Comparison of ENCODE assay signal across 15 cellular contexts in the genomic region with DNA sequence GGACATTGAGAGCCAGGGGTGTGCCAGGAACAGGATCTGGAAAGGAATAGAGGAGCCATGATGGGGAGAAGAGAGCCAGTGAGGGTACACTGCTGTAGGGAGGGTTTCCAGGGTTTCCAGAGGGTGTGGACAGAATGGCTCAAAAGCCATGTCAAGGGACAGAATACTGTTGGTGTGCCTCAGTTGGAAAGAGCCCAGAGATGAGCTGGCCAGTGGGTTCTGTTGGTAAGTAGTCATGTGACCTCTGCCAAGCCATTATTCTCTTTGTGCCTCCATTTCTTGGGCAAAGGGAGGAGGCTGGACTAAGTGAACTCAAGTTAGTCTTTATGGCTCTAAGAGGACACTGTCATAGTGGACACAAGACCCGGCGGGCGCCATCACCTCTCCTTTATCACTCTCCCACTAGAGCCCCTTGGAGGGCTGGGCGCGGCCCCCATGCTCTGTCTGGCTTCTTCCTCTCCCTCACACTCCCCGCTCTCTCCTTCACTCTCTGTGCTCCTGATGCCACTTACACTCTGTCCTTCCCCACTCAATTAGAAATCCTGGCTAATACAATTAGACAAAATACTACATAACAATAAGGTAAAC. TPM values are rescaled to one million over a fixed set of nuclear protein-coding genes. Genes with fewer than 3 reads are reported as not detected.
A peak's percentile ranks its signal among the peaks of the same experiment; 100 is the strongest.
DNase-seq lines count a peak whose midpoint lies in the region; ATAC-seq, FAIRE-seq and TF ChIP-seq lines count a peak whose summit lies in the region.
"Had no signal": no experiment of that assay in that cellular context is flagged by ENCODE, and none has a peak within 500 bp of the region (broad histone marks: within the 10 kb centered on the region; RNA-seq: fewer than 3 reads in every experiment).

No MANE protein-coding gene starts in this region.

- H3F3A ChIP-seq in neural progenitor cell (ENCODE audit: low read depth) (peaks cover 10% of the 10 kb centered on the region), SK-N-SH (replicated peaks; ENCODE audit: insufficient read depth) (no peaks in the 10 kb centered on the region)

- FAIRE-seq in K562 (lab: Jason Lieb, UNC) = no peak

- H3K27me3 ChIP-seq in K562 (ENCODE audit: control insufficient read depth in 2 of 2, insufficient read depth in 2 of 2, low read length in 2 of 2) (peaks cover 0 to 22% of the 10 kb centered on the region in 2 experiments; a peak in 2 of 5 replicates), neural progenitor cell (peaks cover 5% of the 10 kb centered on the region), skeletal muscle tissue (ENCODE audit: control insufficient read depth in 3 of 3, insufficient read depth in 3 of 3, low read length in 3 of 3) (no peaks in the 10 kb centered on the region), SK-N-SH (ENCODE audit: insufficient read depth) (peaks cover 6% of the 10 kb centered on the region; the same call in 1 of the 2 replicates)
- H3K27me3 ChIP-seq: BLaER1 had no signal

- in situ Hi-C loops in K562 (cut with MboI) = no loop called here

- TF ChIP-seq CTCF in K562 (IDR thresholded peaks at IDR 0.05 in 2 of 3, conservative IDR thresholded peaks at IDR 0.05 in 1 of 3; ENCODE audit: insufficient read depth in 2 of 3, low read depth in 1 of 3, low read length in 3 of 3) (no peak), neural progenitor cell (IDR thresholded peaks at IDR 0.05) (no peak), SK-N-SH (IDR thresholded peaks at IDR 0.05) (no peak)

- CTCF ChIA-PET in K562 (lab: Yijun Ruan, JAX; ENCODE audit: low intra/inter-chr PET ratio) (no interaction called here), SK-N-SH (lab: Yijun Ruan, JAX) (no interaction called here)

- no peaks in the 10 kb centered on the region for H3K9me3 ChIP-seq in K562 (replicated peaks; ENCODE audit: control insufficient read depth, insufficient read depth, low read depth, low read length)
- no peaks in the 10 kb centered on the region for H3K9me3 ChIP-seq in neural progenitor cell (ENCODE audit: low read depth)
- no peaks in the 10 kb centered on the region for H3K9me3 ChIP-seq in skeletal muscle tissue (ENCODE audit: control insufficient read depth in 3 of 3, low read length in 3 of 3)
- H3K9me3 ChIP-seq in SK-N-SH = no peaks in the 10 kb centered on the region
- H3K9me3 ChIP-seq: BLaER1 had no signal

- H3K9me2 ChIP-seq in SK-N-SH = no peaks in the 10 kb centered on the region

- TF ChIP-seq POLR2A in K562 (conservative IDR thresholded peaks at IDR 0.05) = no peak

- no TSS peak for BruUV-seq in K562 (replicated peaks; lab: Mats Ljungman, UMichigan)

- H3K9me1 ChIP-seq in K562 (ENCODE audit: control insufficient read depth, insufficient read depth, low read length) = no peaks in the 10 kb centered on the region

- no peak overlapping the region for H2AFZ ChIP-seq in K562 (ENCODE audit: low read depth, low read length)
- H2AFZ ChIP-seq in neural progenitor cell (replicated peaks) = no peak overlapping the region
- H2AFZ ChIP-seq in SK-N-SH (ENCODE audit: low read depth) = no peak overlapping the region

- H3K36me3 ChIP-seq in K562 (ENCODE audit: control insufficient read depth, insufficient read depth, low read length) (no peaks in the 10 kb centered on the region), neural progenitor cell (no peaks in the 10 kb centered on the region), skeletal muscle tissue (ENCODE audit: control insufficient read depth in 3 of 3, insufficient read depth in 3 of 3, low read length in 3 of 3) (peaks cover 0 to 6% (median 0%) of the 10 kb centered on the region in 3 donors), SK-N-SH (replicated peaks in 1 of 2; ENCODE audit: control insufficient read depth in 1 of 2, insufficient read depth in 2 of 2, low read length in 1 of 2) (no peaks in the 10 kb centered on the region)
- H3K36me3 ChIP-seq: BLaER1 had no signal

- peak overlapping the region; percentile 15 for H3K27ac Mint-ChIP-seq in neural progenitor cell
- H3K27ac Mint-ChIP-seq: CD8-positive, alpha-beta memory T cell had no signal

- intact Hi-C loops in Right ventricle myocardium inferior (cut with DNase I) (no loop called here), cardiac septum (cut with DNase I) (no loop called here), K562 (cut with micrococcal nuclease) (no loop called here)

- WGBS in K562 (ENCODE audit: insufficient coverage, low coverage, missing lambda C conversion rate) = 4% methylated on average over 6 of the region's 6 CpGs
- WGBS in SK-N-SH (ENCODE audit: low lambda C conversion rate) = 38% methylated on average over 6 of the region's 6 CpGs

- H3K4me1 Mint-ChIP-seq in neural progenitor cell = peaks cover 33% of the 10 kb centered on the region
- H3K4me1 Mint-ChIP-seq: CD8-positive, alpha-beta memory T cell had no signal

- H3K4me3 ChIP-seq in K562 (no peak overlapping the region), neural progenitor cell (no peak overlapping the region), skeletal muscle tissue (ENCODE audit: low read length in 3 of 3) (no peak overlapping the region), SK-N-SH (ENCODE audit: low read depth in 2 of 2, low read length in 1 of 2) (no peak overlapping the region)
- H3K4me3 ChIP-seq: BLaER1 had no signal

- H3K4me1 ChIP-seq in K562 (replicated peaks in 1 of 2; ENCODE audit: control insufficient read depth in 2 of 2, insufficient read depth in 2 of 2, low read length in 2 of 2) (no peaks in the 10 kb centered on the region), neural progenitor cell (peaks cover 10% of the 10 kb centered on the region), skeletal muscle tissue (ENCODE audit: control insufficient read depth in 3 of 3, insufficient read depth in 3 of 3, low read length in 3 of 3) (peaks cover 66 to 69% (median 67%) of the 10 kb centered on the region in 3 donors), SK-N-SH (ENCODE audit: control insufficient read depth in 1 of 2, insufficient read depth in 2 of 2, low read depth in 1 of 2, low read length in 1 of 2) (no peaks in the 10 kb centered on the region)
- H3K4me1 ChIP-seq: BLaER1 had no signal

- DNase-seq in Right ventricle myocardium inferior (ENCODE audit: missing footprints) (peak; percentile 51), cardiac septum (ENCODE audit: low spot score) (no peak), K562 (ENCODE audit: extremely low read depth in 1 of 4, low spot score in 3 of 4) (no peak), neural progenitor cell (ENCODE audit: low spot score) (no peak), NAMALWA (ENCODE audit: low spot score) (no peak), SK-N-SH (no peak)
- DNase-seq in effector CD8-positive, alpha-beta T cell (lab: John Stamatoyannopoulos, UW) = no peak
- DNase-seq: AML-193; CD8-positive, alpha-beta memory T cell; DMS53 had no signal

- ATAC-seq in Right ventricle myocardium inferior (no peak), K562 (no peak)
- ATAC-seq: HCT116 had no signal

- H3K27ac ChIP-seq in K562 (ENCODE audit: extremely low read depth, low read depth, low read length) (no peak overlapping the region), neural progenitor cell (no peak overlapping the region), skeletal muscle tissue (ENCODE audit: low read depth, low read length) (peak overlapping the region; percentile 60), SK-N-SH (ENCODE audit: low read depth in 2 of 2, low read length in 1 of 2) (no peak overlapping the region)
- H3K27ac ChIP-seq: 22Rv1, BLaER1, HL-60 had no signal

- H4K20me1 ChIP-seq in K562 (replicated peaks; ENCODE audit: control insufficient read depth, insufficient read depth, low read length) (no peaks in the 10 kb centered on the region), neural progenitor cell (ENCODE audit: low read depth) (no peaks in the 10 kb centered on the region), SK-N-SH (ENCODE audit: insufficient read depth) (no peaks in the 10 kb centered on the region)
- H4K20me1 ChIP-seq: BLaER1 had no signal

- no peaks in the 10 kb centered on the region for H3K27me3 Mint-ChIP-seq in neural progenitor cell (ENCODE audit: insufficient read depth, low read depth)

- no peak overlapping the region for H3K9ac ChIP-seq in K562 (ENCODE audit: insufficient read depth in 1 of 2, low read depth in 2 of 2, low read length in 2 of 2)
- H3K9ac ChIP-seq in neural progenitor cell = no peak overlapping the region
- no peak overlapping the region for H3K9ac ChIP-seq in skeletal muscle tissue (ENCODE audit: low read depth in 1 of 3, low read length in 3 of 3)
- no peak overlapping the region for H3K9ac ChIP-seq in SK-N-SH
- H3K9ac ChIP-seq: BLaER1 had no signal

- no peaks in the 10 kb centered on the region for H3K79me2 ChIP-seq in K562 (ENCODE audit: control insufficient read depth, insufficient read depth, low read length)
- no peaks in the 10 kb centered on the region for H3K79me2 ChIP-seq in neural progenitor cell (ENCODE audit: low read depth)
- no peaks in the 10 kb centered on the region for H3K79me2 ChIP-seq in SK-N-SH (ENCODE audit: insufficient read depth)

- peaks cover 2% of the 10 kb centered on the region for H3K36me3 Mint-ChIP-seq in neural progenitor cell
- H3K36me3 Mint-ChIP-seq: CD8-positive, alpha-beta memory T cell had no signal

- no peak overlapping the region for H3K4me2 ChIP-seq in K562 (ENCODE audit: insufficient read depth, low read length)
- no peak overlapping the region for H3K4me2 ChIP-seq in neural progenitor cell
- no peak overlapping the region for H3K4me2 ChIP-seq in SK-N-SH
- H3K4me2 ChIP-seq: BLaER1 had no signal

- H3K9me3 Mint-ChIP-seq in neural progenitor cell = peaks cover 4% of the 10 kb centered on the region

- POLR2A ChIA-PET in K562 (lab: Yijun Ruan, JAX) (no interaction called here), SK-N-SH (lab: Yijun Ruan, JAX) (no interaction called here)

- no peak for TF ChIP-seq EP300 in K562 (IDR thresholded peaks at IDR 0.05; ENCODE audit: low read length)
- TF ChIP-seq EP300 in SK-N-SH (IDR thresholded peaks at IDR 0.05; ENCODE audit: borderline replicate concordance in 1 of 2, low read depth in 1 of 2, low read length in 1 of 2) = no peak

- no peak for TF ChIP-seq RAD21 in K562 (CRISPR knock-in tag; conservative IDR thresholded peaks at IDR 0.05 in 1 of 2, IDR thresholded peaks at IDR 0.05 in 1 of 2)
- no peak for TF ChIP-seq RAD21 in SK-N-SH (IDR thresholded peaks at IDR 0.05; ENCODE audit: low read length)

- no peak overlapping the region for H3K4me3 Mint-ChIP-seq in neural progenitor cell
- H3K4me3 Mint-ChIP-seq: CD8-positive, alpha-beta memory T cell had no signal

RNA-seq across cellular contexts. Expression of a gene that starts 20.1 kb away (rescaled TPM):
- total RNA-seq in Right ventricle myocardium inferior (0.19 TPM), cardiac septum (0.54 TPM), K562 (2014; rRNA removed) (not detected in 2 replicates), K562 (2014; rRNA removed; fragmentation: Illumina TruSeq; extraction: Trizol) (0.06 and 0.15 TPM in 2 replicates), K562 (2015; rRNA removed; fragmentation: Illumina TruSeq; extraction: Trizol) (0.04 TPM in 1 of 2 replicates, not detected in the other), K562 (2021) (0.02 and 0.18 TPM in 2 replicates), neural progenitor cell (ENCODE audit: low replicate concordance) (0.59 and 1.2 TPM in 2 replicates), skeletal muscle tissue (27.7 TPM)
- 0.07 and 0.35 TPM in 2 replicates for total RNA-seq in K562 (2011; cell fraction: chromatin; rRNA removed; ENCODE audit: low replicate concordance)
- total RNA-seq in K562 (2011; cell fraction: nucleolus; rRNA removed) = under 0.01 TPM in 2 replicates
- 1.2 TPM in 1 of 2 replicates, not detected in the other for total RNA-seq in K562 (2011; cell fraction: nucleoplasm; rRNA removed)
- polyA plus RNA-seq in K562 (2011; rRNA removed) (not detected in 2 replicates), K562 (2014; fragmentation: Illumina TruSeq; extraction: Trizol) (0.03 TPM in 1 of 2 replicates, not detected in the other), K562 (2014; fragmentation: Nextera tagmentation; extraction: Ambion mirVana) (not detected), K562 (2014; rRNA removed) (0.01 TPM in 1 of 2 replicates, not detected in the other), SK-N-SH (2012; rRNA removed) (not detected in 2 replicates)
- polyA plus RNA-seq in K562 (2011; cell fraction: cytosol; rRNA removed) = not detected in 2 replicates
- not detected in 2 replicates for polyA plus RNA-seq in K562 (2011; cell fraction: nucleus; rRNA removed)
- 0.14 and 0.51 TPM in 2 replicates for polyA plus RNA-seq in K562 (2012)
- polyA minus RNA-seq in K562 (2011; rRNA and poly(A)+ RNA removed) = not detected in 2 replicates
- polyA minus RNA-seq in K562 (2011; cell fraction: cytosol; rRNA and poly(A)+ RNA removed) = not detected in 2 replicates
- polyA minus RNA-seq in K562 (2011; cell fraction: nucleus; rRNA and poly(A)+ RNA removed) = not detected in 2 replicates
- under 0.01 TPM in 1 of 2 replicates, not detected in the other for polyA plus RNA-seq in SK-N-SH (2012; cell fraction: cytosol; rRNA removed)
- polyA plus RNA-seq in SK-N-SH (2012; cell fraction: nucleus; rRNA removed) = 0.01 TPM in 1 of 2 replicates, not detected in the other
- total RNA-seq: CD8-positive, alpha-beta memory T cell had no signal
- polyA plus RNA-seq: CD8-positive, alpha-beta memory T cell had no signal

Comparison
In these comparisons a context has a peak if more than half of its experiments do, and no peak if none do; other contexts are left out.
1. RNA of a gene that starts 20.1 kb away (total RNA-seq): 27.7 TPM in skeletal muscle tissue (single experiment); 0.59 to 1.2 TPM in neural progenitor cell, 0.54 TPM in cardiac septum (single experiment), 0.19 TPM in Right ventricle myocardium inferior (single experiment) and under 0.01 to 1.2 TPM in K562; every median in the first group is over 10 times any median in the second.